ENCODE assay signal across 11 cellular contexts in the genomic region with DNA sequence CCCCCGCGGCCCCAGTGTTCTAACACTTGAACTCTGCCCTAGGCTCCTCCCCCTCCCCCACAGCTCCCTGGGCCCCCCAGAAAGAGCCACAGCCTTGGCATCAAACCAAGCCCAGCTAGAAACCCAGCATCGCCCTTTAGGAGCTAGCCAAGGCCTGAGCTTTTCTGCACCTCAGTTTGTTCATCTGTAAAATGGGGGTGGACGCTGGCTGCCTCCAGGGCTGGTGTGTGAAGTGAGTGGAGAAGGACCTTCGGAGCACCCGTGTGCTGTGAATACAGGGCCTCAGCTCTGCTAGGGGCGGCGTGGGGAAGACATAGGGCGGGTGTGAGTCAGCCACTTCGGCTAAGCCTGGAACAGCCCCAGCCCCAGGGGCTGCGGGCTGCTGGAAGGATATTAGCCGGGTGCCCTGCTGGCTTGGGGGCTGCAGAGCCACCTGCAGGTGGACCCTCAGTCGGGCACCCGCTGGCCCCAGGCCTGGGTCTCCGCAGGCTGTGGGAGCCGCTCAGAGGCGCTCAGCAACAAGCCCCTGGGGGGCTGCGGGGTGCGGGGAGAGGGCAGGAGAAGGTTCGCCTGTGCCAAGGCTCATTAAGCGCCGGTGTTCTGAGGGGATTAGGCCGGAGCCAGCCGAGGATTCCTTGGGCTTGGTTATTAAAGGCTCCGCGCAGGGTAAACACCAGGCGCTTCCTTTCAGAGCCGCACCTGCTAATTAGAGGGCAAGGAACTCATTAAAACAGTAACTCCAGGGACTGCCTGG.
DNase-seq lines count a peak whose midpoint lies in the region; ATAC-seq and TF ChIP-seq lines count a peak whose summit lies in the region.
"Had no signal": no experiment of that assay in that cellular context is flagged by ENCODE, and none has a peak within 500 bp of the region (broad histone marks: within the 10 kb centered on the region; RNA-seq: fewer than 3 reads in every experiment).

No MANE protein-coding gene starts in this region.

- CTCF ChIA-PET in IMR-90 (lab: Yijun Ruan, JAX), result no interaction called here

- intact Hi-C loops in IMR-90 (cut with micrococcal nuclease), result no loop called here

- H3K9me1 ChIP-seq in IMR-90 (ENCODE audit: insufficient read depth, low read length), result peaks cover 4% of the 10 kb centered on the region; the same call in 1 of the 2 replicates

- no TSS peak for BruUV-seq in IMR-90 (replicated peaks; lab: Mats Ljungman, UMichigan)

- H4K91ac ChIP-seq in IMR-90 (ENCODE audit: insufficient read depth, low read depth, low read length), result no peak overlapping the region

- H2BK120ac ChIP-seq in IMR-90 (ENCODE audit: low read depth, low read length), result no peak overlapping the region

- H3K14ac ChIP-seq in IMR-90 (replicated peaks; ENCODE audit: low read depth, low read length), result no peak overlapping the region

- H3K4me3 ChIP-seq in IMR-90 (ENCODE audit: insufficient read depth, low read depth, low read length), result no peak overlapping the region

- H3K18ac ChIP-seq in IMR-90 (ENCODE audit: low read depth, low read length), result no peak overlapping the region

- in situ Hi-C loops in IMR-90 (cut with MboI; ENCODE audit: low sequenced_read_pairs), result no loop called here

- no peaks in the 10 kb centered on the region for H3K36me3 ChIP-seq in IMR-90 (ENCODE audit: control insufficient read depth, insufficient read depth, low read length)

- no peak overlapping the region for H2BK5ac ChIP-seq in IMR-90 (ENCODE audit: low read depth, low read length, poor library complexity, severe bottlenecking)

- H3K27ac ChIP-seq in IMR-90 (ENCODE audit: insufficient read depth, low read length), result no peak overlapping the region

- no peak overlapping the region for H2AK5ac ChIP-seq in IMR-90 (ENCODE audit: low read depth, low read length)

- no peak for TF ChIP-seq POLR2A in IMR-90 (IDR thresholded peaks at IDR 0.05; ENCODE audit: low read depth, low read length)

- no peak overlapping the region for H2AK9ac ChIP-seq in IMR-90 (replicated peaks; ENCODE audit: low read depth, low read length, poor library complexity)

- dilution Hi-C loops in IMR-90 (cut with HindIII; ENCODE audit: low sequenced_read_pairs, unreplicated experiment), result no loop called here

- TF ChIP-seq CTCF in IMR-90 (conservative IDR thresholded peaks at IDR 0.05; ENCODE audit: low read depth, low read length), result no peak

- no peak overlapping the region for H2AFZ ChIP-seq in IMR-90 (replicated peaks; ENCODE audit: low read length, poor library complexity)

- peaks cover 79% of the 10 kb centered on the region for H4K20me1 ChIP-seq in IMR-90 (ENCODE audit: insufficient read depth, low read length)

- no peak overlapping the region for H3K56ac ChIP-seq in IMR-90 (ENCODE audit: extremely low read depth, insufficient read depth, low read length)

- 33% methylated on average over 7 of the region's 28 CpGs; no CpG with 5 or more reads in 1 of the 2 experiments for WGBS in IMR-90 (ENCODE audit: extremely low coverage in 2 of 2, insufficient read length in 1 of 2), 2 experiments

- no peak overlapping the region for H3K4ac ChIP-seq in IMR-90 (ENCODE audit: low read depth, low read length)

- no peak overlapping the region for H2BK20ac ChIP-seq in IMR-90 (ENCODE audit: low read depth, low read length)

- no peak overlapping the region for H3K23ac ChIP-seq in IMR-90 (ENCODE audit: low read depth, low read length)

- no peak overlapping the region for H4K8ac ChIP-seq in IMR-90 (ENCODE audit: low read depth in 2 of 2, low read length in 2 of 2)

- ATAC-seq in IMR-90 (ENCODE audit: low read depth), result peak; percentile 63
- ATAC-seq in GM19328 (IDR thresholded peaks at IDR 0.05; ENCODE audit: unreplicated experiment), result no peak
- ATAC-seq in GM19463 (IDR thresholded peaks at IDR 0.05; ENCODE audit: unreplicated experiment), result no peak
- no peak for ATAC-seq in HG02623 (IDR thresholded peaks at IDR 0.05; ENCODE audit: unreplicated experiment)
- no peak for ATAC-seq in HG02759 (IDR thresholded peaks at IDR 0.05; ENCODE audit: unreplicated experiment)

- H3K9me3 ChIP-seq in IMR-90 (ENCODE audit: control insufficient read depth, insufficient read depth, low read length), result no peaks in the 10 kb centered on the region

- POLR2A ChIA-PET in IMR-90 (lab: Charles Lee; ENCODE audit: unreplicated experiment), result no interaction called here

- no peak overlapping the region for H3K9ac ChIP-seq in IMR-90 (ENCODE audit: low read depth, low read length)

- H3K4me2 ChIP-seq in IMR-90 (ENCODE audit: low read depth, low read length), result no peak overlapping the region

- H4K5ac ChIP-seq in IMR-90 (ENCODE audit: low read depth, low read length), result no peak overlapping the region

- TF ChIP-seq RAD21 in IMR-90 (IDR thresholded peaks at IDR 0.05; ENCODE audit: low read length), result no peak

- peaks cover 14% of the 10 kb centered on the region; the same call in 1 of the 2 replicates for H3K4me1 ChIP-seq in IMR-90 (ENCODE audit: control insufficient read depth, insufficient read depth, low read length)

- peak; percentile 84 for DNase-seq in D341Med (ENCODE audit: low spot score)
- DNase-seq in IMR-90, result peak; percentile 41
- DNase-seq in RPMI7951 (ENCODE audit: low read depth), result peak; percentile 31
- DNase-seq in iPS-NIHi7 (ENCODE audit: extremely low spot score), result peak; percentile 31
- DNase-seq: activated CD8-positive, alpha-beta memory T cell treated with anti-CD3 and anti-CD28 coated beads, Interleukin-2, amount 50 U/mL, for 4 hours; CD8-positive, alpha-beta memory T cell; stimulated activated naive CD4-positive, alpha-beta T cell treated with Interleukin-2 at 50 U/mL for 16 hours had no signal

- no peaks in the 10 kb centered on the region for H3K27me3 ChIP-seq in IMR-90 (ENCODE audit: control insufficient read depth, insufficient read depth, low read length)

- peaks cover 15 to 50% of the 10 kb centered on the region in 2 experiments for H3K79me1 ChIP-seq in IMR-90 (ENCODE audit: low read depth in 1 of 2, low read length in 2 of 2)

- no peak overlapping the region for H2BK15ac ChIP-seq in IMR-90 (ENCODE audit: low read depth, low read length)

TF ChIP-seq in IMR-90, 13 proteins besides CTCF, POLR2A, EP300 and RAD21:
- TF ChIP-seq, protein P1, sequence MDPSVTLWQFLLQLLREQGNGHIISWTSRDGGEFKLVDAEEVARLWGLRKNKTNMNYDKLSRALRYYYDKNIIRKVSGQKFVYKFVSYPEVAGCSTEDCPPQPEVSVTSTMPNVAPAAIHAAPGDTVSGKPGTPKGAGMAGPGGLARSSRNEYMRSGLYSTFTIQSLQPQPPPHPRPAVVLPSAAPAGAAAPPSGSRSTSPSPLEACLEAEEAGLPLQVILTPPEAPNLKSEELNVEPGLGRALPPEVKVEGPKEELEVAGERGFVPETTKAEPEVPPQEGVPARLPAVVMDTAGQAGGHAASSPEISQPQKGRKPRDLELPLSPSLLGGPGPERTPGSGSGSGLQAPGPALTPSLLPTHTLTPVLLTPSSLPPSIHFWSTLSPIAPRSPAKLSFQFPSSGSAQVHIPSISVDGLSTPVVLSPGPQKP (IDR thresholded peaks at IDR 0.05; ENCODE audit: borderline replicate concordance, low read depth, low read length), result no peak
- TF ChIP-seq MXI1 (IDR thresholded peaks at IDR 0.05; ENCODE audit: borderline replicate concordance, low read depth, low read length) (no peak), FOS (IDR thresholded peaks at IDR 0.05; ENCODE audit: low read depth, low read length) (no peak), NFE2L2 (IDR thresholded peaks at IDR 0.05; ENCODE audit: low read depth, low read length) (no peak), RFX5 (IDR thresholded peaks at IDR 0.05; ENCODE audit: low read depth, low read length) (no peak), CEBPB (IDR thresholded peaks at IDR 0.05; ENCODE audit: low read depth, low read length) (no peak), RCOR1 (IDR thresholded peaks at IDR 0.05; ENCODE audit: insufficient replicate concordance, low read length) (no peak), SMC3 (IDR thresholded peaks at IDR 0.05; ENCODE audit: low read depth, low read length) (no peak), BHLHE40 (IDR thresholded peaks at IDR 0.05; ENCODE audit: low read depth, low read length) (no peak), CHD1 (IDR thresholded peaks at IDR 0.05; ENCODE audit: low read depth, low read length) (no peak)

Comparison
In these comparisons a context has a peak if more than half of its experiments do, and no peak if none do; other contexts are left out.
1. DNase-seq: peak in every context shown above with its lines; median percentile 84 in D341Med; 41 in IMR-90; 31 in RPMI7951; 31 in iPS-NIHi7.